Comparison of ENCODE assay signal across 26 cellular contexts in the genomic region with DNA sequence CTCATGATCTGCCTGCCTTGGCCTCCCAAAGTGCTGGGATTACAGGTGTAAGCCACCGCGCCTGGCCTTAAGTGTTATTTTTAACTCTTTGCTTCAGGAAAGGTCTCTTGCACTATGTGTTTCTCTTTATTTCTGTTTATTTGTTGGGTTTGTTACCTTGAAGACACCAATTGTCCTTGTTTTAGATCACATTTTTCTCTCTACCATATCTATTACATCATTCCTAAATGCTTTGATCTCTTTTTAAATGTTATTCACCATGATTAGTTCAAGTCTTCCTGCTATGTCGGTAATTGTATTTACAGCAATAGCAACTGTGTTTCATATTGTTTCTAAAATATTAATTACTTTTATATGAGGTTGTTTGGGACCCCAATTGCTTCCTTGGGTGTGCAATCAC.
"Had no signal": no experiment of that assay in that cellular context is flagged by ENCODE, and none has a peak within 500 bp of the region (broad histone marks: within the 10 kb centered on the region; RNA-seq: fewer than 3 reads in every experiment).

No MANE protein-coding gene starts in this region.

- H3K27me3 ChIP-seq: colonic mucosa, dorsolateral prefrontal cortex, esophagus muscularis mucosa, esophagus squamous epithelium, foreskin keratinocyte, gastroesophageal sphincter, heart left ventricle, heart right ventricle had no signal

- ATAC-seq: effector memory CD8-positive, alpha-beta T cell; esophagus mucosa; foreskin keratinocyte; gastroesophageal sphincter had no signal

- H3K9me3 ChIP-seq: colonic mucosa, gastroesophageal sphincter had no signal

- H3K4me3 ChIP-seq: colonic mucosa, coronary artery, dorsolateral prefrontal cortex, esophagus muscularis mucosa, esophagus squamous epithelium, gastroesophageal sphincter, heart left ventricle, heart right ventricle had no signal

- H3K4me1 ChIP-seq: colonic mucosa had no signal

- H3K36me3 ChIP-seq: colonic mucosa, esophagus muscularis mucosa, esophagus squamous epithelium, gastroesophageal sphincter, heart left ventricle, heart right ventricle had no signal

- H3K27ac ChIP-seq: colonic mucosa, coronary artery, dorsolateral prefrontal cortex, epithelial cell of prostate, esophagus muscularis mucosa, esophagus squamous epithelium, foreskin keratinocyte, gastroesophageal sphincter, heart left ventricle, heart right ventricle had no signal

- FAIRE-seq: colon, endometrium, endothelial cell of umbilical vein, frontal cortex had no signal

- DNase-seq: colonic mucosa; cortex of kidney; dermis blood vessel endothelial cell; dorsolateral prefrontal cortex; effector CD4-positive, alpha-beta T cell; effector CD8-positive, alpha-beta T cell; effector memory CD4-positive, alpha-beta T cell; effector memory CD8-positive, alpha-beta T cell; endodermal cell; esophagus squamous epithelium; foreskin fibroblast; foreskin keratinocyte; foreskin melanocyte; glutamatergic neuron; head of caudate nucleus; heart left ventricle; heart right ventricle had no signal
